Comparison of ENCODE assay signal across 8 cellular contexts in genomic region chr10:113961261-113961938, GRCh38.
A peak's percentile ranks its signal among the peaks of the same experiment; 100 is the strongest.
DNase-seq lines count a peak whose midpoint lies in the region; ATAC-seq, FAIRE-seq and TF ChIP-seq lines count a peak whose summit lies in the region.

No MANE protein-coding gene starts in this region.

- CTCF ChIA-PET in activated CD4-positive, alpha-beta memory T cell treated with anti-CD3 and anti-CD28 coated beads for 36 hours (lab: Charles Lee) = interaction anchor here (1.0 kb wide), 1 partner anchor 140 kb away, joined by 3 read pairs; no protein-coding TSS in a partner anchor

- H3K36me3 ChIP-seq in CD4-positive, CD25-positive, alpha-beta regulatory T cell (ENCODE audit: control insufficient read depth, insufficient read depth, low read length) = no peaks in the 10 kb centered on the region
- H3K36me3 ChIP-seq in mucosa of rectum (ENCODE audit: control insufficient read depth in 2 of 2, insufficient read depth in 2 of 2, low read length in 2 of 2) = no peaks in the 10 kb centered on the region

- H3K36me3 Mint-ChIP-seq in CD4-positive, CD25-positive, alpha-beta regulatory T cell = no peaks in the 10 kb centered on the region
- no peaks in the 10 kb centered on the region for H3K36me3 Mint-ChIP-seq in activated CD4-positive, alpha-beta memory T cell treated with anti-CD3 and anti-CD28 coated beads for 36 hours

- POLR2A ChIA-PET in activated CD4-positive, alpha-beta memory T cell treated with anti-CD3 and anti-CD28 coated beads for 36 hours (lab: Charles Lee) = interaction anchor here (0.5 to 0.8 kb wide), 3 partner anchors 12 to 206 kb away, joined by 3 read pairs; no protein-coding TSS in a partner anchor

- peak; percentile 62 to 93 (median 88) for DNase-seq in CD4-positive, CD25-positive, alpha-beta regulatory T cell
- DNase-seq in activated CD4-positive, alpha-beta memory T cell treated with anti-CD3 and anti-CD28 coated beads for 36 hours = peak; percentile 76
- DNase-seq in foreskin keratinocyte (no peak), NCI-H2196 (lab: John Stamatoyannopoulos, UW; ENCODE audit: unreplicated experiment) (no peak), urothelium cell line (ENCODE audit: low spot score) (no peak)

- peaks cover 0 to 7% (median 0%) of the 10 kb centered on the region in 7 donors for H3K9me3 Mint-ChIP-seq in CD4-positive, CD25-positive, alpha-beta regulatory T cell
- peaks cover 2% of the 10 kb centered on the region for H3K9me3 Mint-ChIP-seq in activated CD4-positive, alpha-beta memory T cell treated with anti-CD3 and anti-CD28 coated beads for 36 hours

- peak; percentile 87 to 89 for ATAC-seq in CD4-positive, CD25-positive, alpha-beta regulatory T cell (ENCODE audit: low read depth in 2 of 2)
- peak; percentile 63 for ATAC-seq in GM19455 (IDR thresholded peaks at IDR 0.05; ENCODE audit: unreplicated experiment)
- peak; percentile 38 for ATAC-seq in HG03558 (IDR thresholded peaks at IDR 0.05; ENCODE audit: extremely low read depth, unreplicated experiment)
- ATAC-seq in foreskin keratinocyte = no peak

- TF ChIP-seq CTCF in foreskin keratinocyte (conservative IDR thresholded peaks at IDR 0.05) = no peak

- H3K27ac Mint-ChIP-seq in CD4-positive, CD25-positive, alpha-beta regulatory T cell = peak overlapping the region; percentile 63 to 94 (median 86)
- peak overlapping the region; percentile 70 for H3K27ac Mint-ChIP-seq in activated CD4-positive, alpha-beta memory T cell treated with anti-CD3 and anti-CD28 coated beads for 36 hours

- peak overlapping the region; percentile 72 for H3K4me3 ChIP-seq in CD4-positive, CD25-positive, alpha-beta regulatory T cell (ENCODE audit: low read depth, low read length)
- H3K4me3 ChIP-seq in mucosa of rectum (ENCODE audit: low read length in 2 of 2) = peak overlapping the region; percentile 49 to 58

- peak overlapping the region; percentile 71 for H3K27ac ChIP-seq in CD4-positive, CD25-positive, alpha-beta regulatory T cell (ENCODE audit: insufficient read depth, low read length, poor library complexity, severe bottlenecking)
- H3K27ac ChIP-seq in mucosa of rectum (ENCODE audit: low read depth in 2 of 2, low read length in 2 of 2) (peak overlapping the region; percentile 97 to 98), foreskin keratinocyte (no peak overlapping the region)

- H3K9me3 ChIP-seq in CD4-positive, CD25-positive, alpha-beta regulatory T cell (ENCODE audit: control insufficient read depth in 2 of 2, low read length in 2 of 2) = peaks cover 2 to 4% of the 10 kb centered on the region in 2 experiments
- no peaks in the 10 kb centered on the region for H3K9me3 ChIP-seq in mucosa of rectum (ENCODE audit: control insufficient read depth in 2 of 2, low read length in 2 of 2)

- H3K27me3 Mint-ChIP-seq in CD4-positive, CD25-positive, alpha-beta regulatory T cell = peaks cover 11% of the 10 kb centered on the region
- peaks cover 1% of the 10 kb centered on the region for H3K27me3 Mint-ChIP-seq in activated CD4-positive, alpha-beta memory T cell treated with anti-CD3 and anti-CD28 coated beads for 36 hours

- intact Hi-C loops in activated CD4-positive, alpha-beta memory T cell treated with anti-CD3 and anti-CD28 coated beads for 36 hours (cut with micrococcal nuclease) = loop anchor here (1.0 to 5.0 kb wide), 8 partner anchors 85 to 581 kb away; partner anchors contain the start of genes CASP7, CCDC186, DCLRE1A and NHLRC2

- H3K9ac ChIP-seq in mucosa of rectum (ENCODE audit: low read depth in 1 of 2, low read length in 2 of 2) = peak overlapping the region in 1 of 2 donors; percentile 70

- no peak for FAIRE-seq in urothelium cell line (lab: Jason Lieb, UNC)

- no peaks in the 10 kb centered on the region for H3K27me3 ChIP-seq in CD4-positive, CD25-positive, alpha-beta regulatory T cell (ENCODE audit: control insufficient read depth, insufficient read depth, low read length)
- H3K27me3 ChIP-seq in mucosa of rectum (ENCODE audit: control insufficient read depth in 2 of 2, insufficient read depth in 2 of 2, low read length in 2 of 2) = no peaks in the 10 kb centered on the region
- no peaks in the 10 kb centered on the region for H3K27me3 ChIP-seq in foreskin keratinocyte

- peaks cover 17 to 50% (median 40%) of the 10 kb centered on the region in 4 donors for H3K4me1 Mint-ChIP-seq in CD4-positive, CD25-positive, alpha-beta regulatory T cell
- peaks cover 43% of the 10 kb centered on the region for H3K4me1 Mint-ChIP-seq in activated CD4-positive, alpha-beta memory T cell treated with anti-CD3 and anti-CD28 coated beads for 36 hours (ENCODE audit: low read depth)

- peaks cover 29% of the 10 kb centered on the region for H3K4me1 ChIP-seq in CD4-positive, CD25-positive, alpha-beta regulatory T cell (ENCODE audit: control insufficient read depth, insufficient read depth, low read length, poor library complexity, severe bottlenecking)
- H3K4me1 ChIP-seq in mucosa of rectum (ENCODE audit: control insufficient read depth in 2 of 2, insufficient read depth in 2 of 2, low read length in 2 of 2) (peaks cover 40 to 57% of the 10 kb centered on the region in 2 donors), foreskin keratinocyte (no peaks in the 10 kb centered on the region)

- peak overlapping the region; percentile 72 to 83 (median 76) for H3K4me3 Mint-ChIP-seq in CD4-positive, CD25-positive, alpha-beta regulatory T cell
- peak overlapping the region; percentile 3 for H3K4me3 Mint-ChIP-seq in activated CD4-positive, alpha-beta memory T cell treated with anti-CD3 and anti-CD28 coated beads for 36 hours

Comparison
In these comparisons a context has a peak if more than half of its experiments do, and no peak if none do; other contexts are left out.
1. DNase-seq: peak in CD4-positive, CD25-positive, alpha-beta regulatory T cell (3 of 3) and activated CD4-positive, alpha-beta memory T cell treated with anti-CD3 and anti-CD28 coated beads for 36 hours (single experiment); none in foreskin keratinocyte (0 of 2), NCI-H2196 (single experiment) and urothelium cell line (single experiment).